In the genomic region with DNA sequence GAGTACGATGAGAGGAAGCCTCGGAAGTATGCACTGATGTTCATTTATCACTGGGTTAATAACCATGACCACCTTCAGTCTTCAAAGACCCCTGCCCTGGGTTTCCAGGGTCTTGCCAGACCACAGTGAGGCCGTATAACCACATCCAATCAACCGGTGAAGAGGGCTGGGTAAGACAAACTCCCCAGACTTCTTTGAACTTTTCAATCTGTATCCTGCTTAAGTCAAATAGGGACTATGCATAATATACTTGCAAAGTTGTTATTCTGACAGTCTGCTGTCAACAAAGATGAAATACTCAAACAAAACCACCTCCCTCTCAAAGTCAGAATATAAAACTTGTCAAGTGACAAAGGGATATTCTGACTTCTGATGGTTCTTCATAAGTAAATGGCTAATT, we compare ENCODE assay signal across 21 cellular contexts.
"Had no signal": no experiment of that assay in that cellular context is flagged by ENCODE, and none has a peak within 500 bp of the region (broad histone marks: within the 10 kb centered on the region; RNA-seq: fewer than 3 reads in every experiment).

No MANE protein-coding gene starts in this region.

- H3K4me2 ChIP-seq: smooth muscle cell had no signal

- H3K27me3 Mint-ChIP-seq: activated CD4-positive, alpha-beta T cell treated with anti-CD3 and anti-CD28 coated beads for 36 hours; activated naive CD8-positive, alpha-beta T cell treated with anti-CD3 and anti-CD28 coated beads, Interleukin-2, amount 10 ng/mL, durations not matched to agents 7 days and 5 days; central memory CD8-positive, alpha-beta T cell; T-cell had no signal

- H3K36me3 ChIP-seq: gastrocnemius medialis, pancreas had no signal

- H3K4me3 Mint-ChIP-seq: activated CD4-positive, alpha-beta T cell treated with anti-CD3 and anti-CD28 coated beads for 36 hours; activated naive CD8-positive, alpha-beta T cell treated with anti-CD3 and anti-CD28 coated beads, Interleukin-2, amount 10 ng/mL, durations not matched to agents 7 days and 5 days; activated T-helper 1 cell treated with anti-CD3 and anti-CD28 coated beads, Interleukin-12 subunit alpha, Interleukin-12 subunit beta, Interleukin-2, Interleukin-4 antibody, amounts not matched to agents 30 ng/mL and 10 ng/mL and 1 ng/mL, durations not matched to agents 14 hours and 24 hours and 36 hours; central memory CD8-positive, alpha-beta T cell; stimulated activated effector memory CD8-positive, alpha-beta T cell treated with anti-CD3 and anti-CD28 coated beads, Interleukin-12 subunit alpha, Interleukin-12 subunit beta, amount 100 ng/mL, for 72 hours; T-cell; WTC11 had no signal

- H3K4me1 ChIP-seq: pancreas had no signal

- DNase-seq: activated CD4-positive, alpha-beta T cell treated with anti-CD3 and anti-CD28 coated beads for 36 hours; activated CD4-positive, alpha-beta T cell treated with anti-CD3 and anti-CD28 coated beads, Interleukin-2, amount 50 U/mL, for 48 hours; activated gamma-delta T cell treated with Interleukin-2 at 50 U/mL for 16 hours; activated naive CD8-positive, alpha-beta T cell treated with anti-CD3 and anti-CD28 coated beads, Interleukin-2, amount 10 ng/mL, durations not matched to agents 7 days and 5 days; anterior cingulate cortex; brain microvascular endothelial cell; gastrocnemius medialis; heart right ventricle; pancreas; stimulated activated CD4-positive, alpha-beta T cell treated with anti-CD3 and anti-CD28 coated beads, Interleukin-4, amount 100 ng/mL, for 24 hours; T-cell; tibial artery had no signal

- H3K27ac Mint-ChIP-seq: activated CD4-positive, alpha-beta T cell treated with anti-CD3 and anti-CD28 coated beads for 36 hours; activated naive CD8-positive, alpha-beta T cell treated with anti-CD3 and anti-CD28 coated beads, Interleukin-2, amount 10 ng/mL, durations not matched to agents 7 days and 5 days; activated T-helper 1 cell treated with anti-CD3 and anti-CD28 coated beads, Interleukin-12 subunit alpha, Interleukin-12 subunit beta, Interleukin-2, Interleukin-4 antibody, amounts not matched to agents 30 ng/mL and 10 ng/mL and 1 ng/mL, durations not matched to agents 14 hours and 24 hours and 36 hours; stimulated activated effector memory CD8-positive, alpha-beta T cell treated with anti-CD3 and anti-CD28 coated beads, Interleukin-12 subunit alpha, Interleukin-12 subunit beta, amount 100 ng/mL, for 72 hours; WTC11 had no signal

- H3K27me3 ChIP-seq: brain microvascular endothelial cell, gastrocnemius medialis, heart right ventricle, pancreas, tibial artery had no signal

- H3K27ac ChIP-seq: brain microvascular endothelial cell, coronary artery, gastrocnemius medialis, pancreas, SK-N-MC, tibial artery had no signal

- H3K9me3 Mint-ChIP-seq: activated naive CD8-positive, alpha-beta T cell treated with anti-CD3 and anti-CD28 coated beads, Interleukin-2, amount 10 ng/mL, durations not matched to agents 7 days and 5 days; activated T-helper 1 cell treated with anti-CD3 and anti-CD28 coated beads, Interleukin-12 subunit alpha, Interleukin-12 subunit beta, Interleukin-2, Interleukin-4 antibody, amounts not matched to agents 30 ng/mL and 10 ng/mL and 1 ng/mL, durations not matched to agents 14 hours and 24 hours and 36 hours; central memory CD8-positive, alpha-beta T cell; stimulated activated effector memory CD8-positive, alpha-beta T cell treated with anti-CD3 and anti-CD28 coated beads, Interleukin-12 subunit alpha, Interleukin-12 subunit beta, amount 100 ng/mL, for 72 hours; T-cell; WTC11 had no signal

- H3K4me3 ChIP-seq: coronary artery, gastrocnemius medialis, heart right ventricle, pancreas, SK-N-MC, smooth muscle cell, tibial artery had no signal

- ATAC-seq: activated CD4-positive, alpha-beta T cell treated with anti-CD3 and anti-CD28 coated beads for 36 hours; esophagus mucosa; gastrocnemius medialis; pancreas; sciatic nerve; stimulated activated effector memory CD8-positive, alpha-beta T cell treated with anti-CD3 and anti-CD28 coated beads, Interleukin-12 subunit alpha, Interleukin-12 subunit beta, amount 100 ng/mL, for 72 hours; WTC11 had no signal

- H3K4me1 Mint-ChIP-seq: central memory CD8-positive, alpha-beta T cell; stimulated activated effector memory CD8-positive, alpha-beta T cell treated with anti-CD3 and anti-CD28 coated beads, Interleukin-12 subunit alpha, Interleukin-12 subunit beta, amount 100 ng/mL, for 72 hours had no signal
